ENCODE assay signal across 1 cellular context in genomic region chr5:80082731-80083114, GRCh38.
TF ChIP-seq lines count a peak whose summit lies in the region.

No MANE protein-coding gene starts in this region.

TF ChIP-seq in GM12878, 131 proteins besides CTCF, POLR2A, EP300 and RAD21:
- TF ChIP-seq BCL11A (IDR thresholded peaks at IDR 0.05; ENCODE audit: low read depth, low read length), result no peak
- TF ChIP-seq YY1 (IDR thresholded peaks at IDR 0.05; ENCODE audit: low read depth, low read length), result peak; percentile 95
